1 cellular context compared by ENCODE assay signal in the genomic region with DNA sequence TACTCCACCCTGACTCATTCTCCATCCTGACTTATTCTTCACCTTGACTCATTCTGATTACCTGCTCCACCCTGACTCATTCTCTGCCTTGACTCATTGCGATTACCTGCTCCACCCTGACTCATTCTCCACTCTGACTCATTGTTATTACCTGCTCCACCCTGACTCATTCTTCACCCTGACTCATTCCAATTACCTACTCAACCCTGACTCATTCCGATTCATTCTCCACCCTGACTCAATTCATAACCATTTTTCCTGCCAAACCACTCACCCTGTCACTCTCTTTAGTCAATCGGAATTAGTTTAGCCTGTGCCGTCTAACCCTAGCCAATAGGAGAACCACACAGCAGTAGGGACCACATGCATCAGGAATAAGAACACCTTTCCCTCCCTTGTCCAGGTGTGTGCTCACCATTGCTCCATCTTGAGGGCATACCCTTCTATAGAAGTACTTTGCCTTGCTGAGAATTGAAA.
TF ChIP-seq lines count a peak whose summit lies in the region.

No MANE protein-coding gene starts in this region.

TF ChIP-seq in GM12878, 131 proteins besides CTCF, POLR2A, EP300 and RAD21 (continued from another document):
- TF ChIP-seq, protein P1, sequence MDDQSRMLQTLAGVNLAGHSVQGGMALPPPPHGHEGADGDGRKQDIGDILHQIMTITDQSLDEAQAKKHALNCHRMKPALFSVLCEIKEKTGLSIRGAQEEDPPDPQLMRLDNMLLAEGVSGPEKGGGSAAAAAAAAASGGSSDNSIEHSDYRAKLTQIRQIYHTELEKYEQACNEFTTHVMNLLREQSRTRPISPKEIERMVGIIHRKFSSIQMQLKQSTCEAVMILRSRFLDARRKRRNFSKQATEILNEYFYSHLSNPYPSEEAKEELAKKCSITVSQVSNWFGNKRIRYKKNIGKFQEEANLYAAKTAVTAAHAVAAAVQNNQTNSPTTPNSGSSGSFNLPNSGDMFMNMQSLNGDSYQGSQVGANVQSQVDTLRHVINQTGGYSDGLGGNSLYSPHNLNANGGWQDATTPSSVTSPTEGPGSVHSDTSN (IDR thresholded peaks at IDR 0.05; ENCODE audit: insufficient replicate concordance, low read depth, low read length), result peak; percentile 37
- TF ChIP-seq NR2C2 (IDR thresholded peaks at IDR 0.05; ENCODE audit: borderline replicate concordance, control insufficient read depth, insufficient read length, low read depth) (no peak), ZBED1 (IDR thresholded peaks at IDR 0.05; ENCODE audit: borderline replicate concordance) (peak; percentile 32; the same call in 1 of the 2 replicates), ZNF687 (IDR thresholded peaks at IDR 0.05) (no peak), IKZF1 (conservative IDR thresholded peaks at IDR 0.05) (peak; percentile 59), CEBPB (IDR thresholded peaks at IDR 0.05; ENCODE audit: borderline replicate concordance in 1 of 2, low read depth in 2 of 2, low read length in 2 of 2) (0 out of 4 replicates have a peak, but pooled peaks of 1 of the 2 experiments have one; percentile 48), TBL1XR1 (IDR thresholded peaks at IDR 0.05; ENCODE audit: low read depth, low read length) (no peak), BCL11A (IDR thresholded peaks at IDR 0.05; ENCODE audit: low read depth, low read length) (peak; percentile 88), RCOR1 (conservative IDR thresholded peaks at IDR 0.05; ENCODE audit: low read depth, low read length) (no peak), IKZF2 (IDR thresholded peaks at IDR 0.05) (peak; percentile 85 to 90), EED (IDR thresholded peaks at IDR 0.05; ENCODE audit: low read depth) (peak; percentile 88), KDM1A (IDR thresholded peaks at IDR 0.05; ENCODE audit: borderline replicate concordance) (no peak), ATF2 (IDR thresholded peaks at IDR 0.05; ENCODE audit: low read length) (peak; percentile 74), MYB (IDR thresholded peaks at IDR 0.05; ENCODE audit: borderline replicate concordance, low read depth, low read length) (no peak), PAX5 (IDR thresholded peaks at IDR 0.05; ENCODE audit: borderline replicate concordance, low read depth, low read length) (peak; percentile 58; the same call in 1 of the 2 replicates), NFIC (IDR thresholded peaks at IDR 0.05; ENCODE audit: low read depth, low read length) (peak; percentile 90), SMARCA5 (IDR thresholded peaks at IDR 0.05) (no peak), BMI1 (IDR thresholded peaks at IDR 0.05; ENCODE audit: borderline replicate concordance) (peak; percentile 29; the same call in 1 of the 2 replicates), GABPA (IDR thresholded peaks at IDR 0.05; ENCODE audit: low read depth) (peak; percentile 68; the same call in 1 of the 2 replicates), BACH1 (IDR thresholded peaks at IDR 0.05; ENCODE audit: borderline replicate concordance) (0 out of 2 replicates have a peak, but pooled peaks have one; percentile 36), JUNB (IDR thresholded peaks at IDR 0.05) (peak; percentile 96), CBX3 (IDR thresholded peaks at IDR 0.05; ENCODE audit: borderline replicate concordance, low read depth) (no peak), YBX1 (IDR thresholded peaks at IDR 0.05) (no peak), CHD4 (IDR thresholded peaks at IDR 0.05) (no peak), SRF (IDR thresholded peaks at IDR 0.05; ENCODE audit: low read depth in 2 of 2, low read length in 2 of 2) (0 out of 4 replicates have a peak, but pooled peaks of 1 of the 2 experiments have one; percentile 44), SREBF2 (IDR thresholded peaks at IDR 0.05; ENCODE audit: low read length) (no peak), MEF2A (IDR thresholded peaks at IDR 0.05; ENCODE audit: insufficient read depth, low read depth, low read length) (no peak), TCF12 (IDR thresholded peaks at IDR 0.05; ENCODE audit: low read depth, low read length) (no peak), POU2F2 (IDR thresholded peaks at IDR 0.05; ENCODE audit: borderline replicate concordance, low read depth, low read length) (no peak)
- TF ChIP-seq, protein P2, sequence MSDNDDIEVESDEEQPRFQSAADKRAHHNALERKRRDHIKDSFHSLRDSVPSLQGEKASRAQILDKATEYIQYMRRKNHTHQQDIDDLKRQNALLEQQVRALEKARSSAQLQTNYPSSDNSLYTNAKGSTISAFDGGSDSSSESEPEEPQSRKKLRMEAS (IDR thresholded peaks at IDR 0.05; ENCODE audit: low read depth, low read length), result no peak
TF ChIP-seq in GM12878: peak in this region for 27.
